Comparison of ENCODE assay signal across 21 cellular contexts in the genomic region with DNA sequence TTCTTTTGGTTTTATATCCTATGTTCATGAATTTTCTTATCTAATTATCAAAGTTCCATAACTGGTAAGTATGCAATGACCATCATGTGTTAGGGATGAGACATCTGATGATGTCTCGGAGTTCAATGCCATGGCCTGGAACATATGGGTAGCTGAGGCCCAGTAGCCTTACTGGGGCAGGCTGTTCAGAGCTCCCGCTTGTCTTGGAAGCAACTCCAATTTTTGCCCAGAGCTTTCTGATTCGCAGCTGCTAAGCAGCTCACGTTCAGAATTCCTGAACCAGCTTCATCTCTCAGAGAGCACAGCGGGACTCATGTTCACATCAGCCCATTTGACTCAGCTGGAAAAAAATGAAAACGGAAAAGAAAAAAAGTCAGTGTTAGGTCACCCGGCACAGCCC. TPM values are rescaled to one million over a fixed set of nuclear protein-coding genes. Genes with fewer than 3 reads are reported as not detected.
"Had no signal": no experiment of that assay in that cellular context is flagged by ENCODE, and none has a peak within 500 bp of the region (broad histone marks: within the 10 kb centered on the region; RNA-seq: fewer than 3 reads in every experiment).

No MANE protein-coding gene starts in this region.

- H3K4me3 Mint-ChIP-seq: immature natural killer cell, mesothelial cell of epicardium, naive B cell had no signal

- H3K27me3 ChIP-seq: dorsolateral prefrontal cortex, esophagus muscularis mucosa, foreskin keratinocyte, gastroesophageal sphincter, hepatocyte, left lung had no signal

- DNase-seq: dermis blood vessel endothelial cell; dorsolateral prefrontal cortex; effector CD4-positive, alpha-beta T cell; effector memory CD4-positive, alpha-beta T cell; foreskin keratinocyte; heart left ventricle; hypothalamus; immature natural killer cell; left cardiac atrium; left lung; left ventricle myocardium superior; lower lobe of right lung; mesenchymal stem cell; naive B cell had no signal

- H3K9me3 ChIP-seq: esophagus muscularis mucosa, gastroesophageal sphincter, heart left ventricle, left lung, lower lobe of right lung, mucosa of descending colon had no signal

- H3K4me1 ChIP-seq: esophagus muscularis mucosa, foreskin keratinocyte, gastroesophageal sphincter, heart left ventricle, left lung, lower lobe of right lung had no signal

- ATAC-seq: foreskin keratinocyte, gastroesophageal sphincter, heart left ventricle, left cardiac atrium, left lung, left ventricle myocardium superior, lower lobe of right lung had no signal

- H3K4me3 ChIP-seq: coronary artery, dorsolateral prefrontal cortex, esophagus muscularis mucosa, gastroesophageal sphincter, heart left ventricle, hepatocyte, left lung, lower lobe of right lung, mucosa of descending colon had no signal

- H3K4me1 Mint-ChIP-seq: immature natural killer cell, mesothelial cell of epicardium, naive B cell had no signal

- H3K27ac ChIP-seq: coronary artery, dorsolateral prefrontal cortex, esophagus muscularis mucosa, foreskin keratinocyte, gastroesophageal sphincter, heart left ventricle, hepatocyte, left lung, lower lobe of right lung had no signal

- H3K36me3 Mint-ChIP-seq: immature natural killer cell, mesothelial cell of epicardium, naive B cell had no signal

- H3K9me3 Mint-ChIP-seq: mesothelial cell of epicardium had no signal

- H3K27ac Mint-ChIP-seq: immature natural killer cell, mesothelial cell of epicardium, naive B cell had no signal

- H2AFZ ChIP-seq: hepatocyte had no signal

- H3K36me3 ChIP-seq: esophagus muscularis mucosa, gastroesophageal sphincter, heart left ventricle, left lung, lower lobe of right lung had no signal

- H3K27me3 Mint-ChIP-seq: naive B cell had no signal

- H3K79me2 ChIP-seq: hepatocyte had no signal

- H3K4me2 ChIP-seq: hepatocyte had no signal

RNA-seq across cellular contexts. Expression of a gene that starts 16.8 kb away (rescaled TPM):
- total RNA-seq: endothelial cell of umbilical vein had no signal
- polyA plus RNA-seq: endothelial cell of umbilical vein, immature natural killer cell had no signal
